ENCODE assay signal across 1 cellular context in the genomic region with DNA sequence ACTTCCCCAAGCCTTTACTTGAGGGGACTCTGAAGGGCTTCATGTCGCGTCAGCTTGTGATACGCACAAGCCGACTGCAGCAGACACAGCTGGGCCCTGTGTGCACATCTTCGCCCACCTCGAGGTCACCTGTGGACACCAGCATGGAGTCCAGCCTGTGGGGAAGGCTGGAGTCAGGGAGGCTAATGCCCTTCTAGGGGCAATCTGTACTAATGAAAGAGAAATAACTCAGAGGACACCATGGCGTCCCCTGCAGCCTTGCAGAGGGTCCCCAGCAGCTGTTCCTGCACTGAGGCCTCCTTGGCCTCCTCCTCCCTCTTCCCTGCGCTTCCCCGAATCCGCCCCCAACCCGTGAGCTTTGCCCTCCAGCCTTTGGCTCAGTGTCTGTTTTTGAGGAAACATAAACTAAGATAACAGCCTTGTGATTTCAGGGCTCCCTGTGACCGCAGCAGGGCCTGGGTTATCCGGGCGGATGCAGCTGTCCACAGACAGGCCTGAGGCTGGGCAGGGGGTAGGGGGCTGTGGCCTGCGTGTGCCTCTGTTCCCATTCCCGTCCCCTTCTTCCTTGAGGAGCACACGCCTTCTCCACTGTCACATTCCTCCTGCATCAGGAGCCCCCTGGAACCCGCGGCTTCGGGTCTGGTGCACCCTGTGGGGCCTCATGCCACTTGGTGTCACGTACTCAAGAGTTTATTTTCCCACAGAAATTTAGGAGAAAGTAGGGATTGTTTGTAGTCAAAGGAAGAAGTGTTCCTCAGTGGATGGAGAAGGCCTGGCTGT.
TF ChIP-seq lines count a peak whose summit lies in the region.

No MANE protein-coding gene starts in this region.

TF ChIP-seq in H1, 55 proteins besides CTCF, POLR2A, EP300 and RAD21:
- TF ChIP-seq JUN (IDR thresholded peaks at IDR 0.05; ENCODE audit: low read depth, low read length) (no peak), RFX5 (IDR thresholded peaks at IDR 0.05; ENCODE audit: borderline replicate concordance, low read depth, low read length) (no peak), NANOG (IDR thresholded peaks at IDR 0.05; ENCODE audit: insufficient read depth, low read depth, low read length, poor library complexity, severe bottlenecking) (no peak), CBX8 (IDR thresholded peaks at IDR 0.05; ENCODE audit: borderline replicate concordance, low read depth, low read length) (no peak), TBP (IDR thresholded peaks at IDR 0.05; ENCODE audit: low read depth, low read length) (no peak), BRCA1 (IDR thresholded peaks at IDR 0.05; ENCODE audit: low read depth, low read length) (no peak), SAP30 (IDR thresholded peaks at IDR 0.05; ENCODE audit: insufficient read depth, insufficient replicate concordance, low read length) (no peak), ASH2L (IDR thresholded peaks at IDR 0.05; ENCODE audit: low read length) (no peak), CTBP2 (IDR thresholded peaks at IDR 0.05; ENCODE audit: borderline replicate concordance, insufficient read depth, insufficient read length, low read length) (no peak), HDAC2 (IDR thresholded peaks at IDR 0.05; ENCODE audit: borderline replicate concordance in 1 of 2, low read depth in 2 of 2, low read length in 2 of 2) (no peak), NRF1 (IDR thresholded peaks at IDR 0.05; ENCODE audit: low read depth, low read length) (no peak), CREB1 (IDR thresholded peaks at IDR 0.05) (no peak), GABPA (IDR thresholded peaks at IDR 0.05; ENCODE audit: borderline replicate concordance, insufficient read depth, low read length) (no peak)
